In genomic region chr5:14510156-14510734, GRCh38 we compare ENCODE assay signal across 1 cellular context.
TF ChIP-seq lines count a peak whose summit lies in the region.

No MANE protein-coding gene starts in this region.

TF ChIP-seq in K562, 482 proteins besides CTCF, POLR2A, EP300 and RAD21 (continued from another document):
- no peak for TF ChIP-seq GTF2E2 (tag; IDR thresholded peaks at IDR 0.05)
- TF ChIP-seq STAT6 (CRISPR knock-in tag; IDR thresholded peaks at IDR 0.05) = no peak
- TF ChIP-seq ZBTB49 (CRISPR knock-in tag; IDR thresholded peaks at IDR 0.05; ENCODE audit: borderline replicate concordance) = no peak
- TF ChIP-seq MEIS2 (IDR thresholded peaks at IDR 0.05; ENCODE audit: partially characterized antibody) = no peak
